ENCODE assay signal across 30 cellular contexts in the genomic region with DNA sequence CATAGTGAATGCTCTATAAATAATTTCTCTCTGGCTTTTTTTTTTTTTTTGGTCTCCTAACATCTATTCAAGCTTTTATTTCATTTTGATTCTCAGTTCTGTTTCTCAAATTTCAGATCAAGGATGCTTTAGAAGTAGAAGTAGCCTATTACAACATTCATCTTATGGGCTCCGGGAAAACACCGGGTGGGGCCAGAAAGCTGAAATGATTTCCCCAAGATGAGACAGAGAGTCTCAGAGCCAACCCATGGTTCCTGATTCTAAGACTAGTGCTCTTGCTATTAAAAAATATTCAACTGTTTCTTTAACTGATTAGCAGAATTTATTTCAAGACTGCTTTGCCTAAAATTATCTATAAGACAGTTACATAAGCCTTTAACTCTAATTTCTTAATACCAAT.
"Had no signal": no experiment of that assay in that cellular context is flagged by ENCODE, and none has a peak within 500 bp of the region (broad histone marks: within the 10 kb centered on the region; RNA-seq: fewer than 3 reads in every experiment).

No MANE protein-coding gene starts in this region.

- H3K4me1 ChIP-seq: colonic mucosa, foreskin keratinocyte, gastroesophageal sphincter, psoas muscle, testis had no signal

- DNase-seq: colonic mucosa; effector CD8-positive, alpha-beta T cell; endodermal cell; foreskin keratinocyte; heart left ventricle; kidney; mucosa of descending colon; naive thymus-derived CD8-positive, alpha-beta T cell; nephron progenitor cell; occipital lobe; ovary; posterior cingulate gyrus; psoas muscle; right cardiac atrium; spleen; stimulated activated CD8-positive, alpha-beta memory T cell treated with anti-CD3 and anti-CD28 coated beads, Interleukin-4, amount 100 ng/mL, for 48 hours; stimulated activated naive CD8-positive, alpha-beta T cell treated with anti-CD3 and anti-CD28 coated beads, Interleukin-15, Interleukin-2, amounts not matched to agents 100 U/mL and 50 U/mL, for 24 hours; substantia nigra; tibial artery had no signal

- H3K4me1 Mint-ChIP-seq: mesothelial cell of epicardium; naive thymus-derived CD8-positive, alpha-beta T cell had no signal

- H3K36me3 Mint-ChIP-seq: mesothelial cell of epicardium; naive thymus-derived CD8-positive, alpha-beta T cell; type B pancreatic cell had no signal

- H3K9me3 ChIP-seq: colonic mucosa, gastroesophageal sphincter, heart left ventricle, mucosa of descending colon, ovary, psoas muscle, spleen, testis, tibial artery had no signal

- H3K27me3 Mint-ChIP-seq: dendritic cell treated with granulocyte-macrophage colony-stimulating factor and Interleukin-4, amounts not matched to agents 40 ng/mL and 50 ng/mL, for 4 days had no signal

- H3K27me3 ChIP-seq: colonic mucosa, foreskin keratinocyte, gastroesophageal sphincter, heart left ventricle, hepatocyte, ovary, spleen, testis, tibial artery had no signal

- H3K36me3 ChIP-seq: colonic mucosa, gastroesophageal sphincter, heart left ventricle, ovary, spleen, tibial artery had no signal

- H3K4me3 ChIP-seq: colonic mucosa, gastroesophageal sphincter, heart left ventricle, hepatocyte, lung, mucosa of descending colon, ovary, psoas muscle, skin epidermis, spleen, testis, tibial artery had no signal

- H3K79me2 ChIP-seq: hepatocyte had no signal

- H3K4me2 ChIP-seq: hepatocyte had no signal

- H2AFZ ChIP-seq: hepatocyte had no signal

- ATAC-seq: esophagus mucosa; foreskin keratinocyte; gastroesophageal sphincter; heart left ventricle; left lobe of liver; mucosa of descending colon; naive thymus-derived CD8-positive, alpha-beta T cell; right cardiac atrium; stimulated activated naive CD8-positive, alpha-beta T cell treated with anti-CD3 and anti-CD28 coated beads, Interleukin-15, Interleukin-2, amounts not matched to agents 100 U/mL and 50 U/mL, for 24 hours had no signal

- H3K27ac ChIP-seq: colonic mucosa, epithelial cell of prostate, foreskin keratinocyte, gastroesophageal sphincter, heart left ventricle, hepatocyte, ovary, psoas muscle, spleen, testis, tibial artery had no signal

- H3K27ac Mint-ChIP-seq: dendritic cell treated with granulocyte-macrophage colony-stimulating factor and Interleukin-4, amounts not matched to agents 40 ng/mL and 50 ng/mL, for 4 days; endodermal cell; mesothelial cell of epicardium; naive thymus-derived CD8-positive, alpha-beta T cell; nephron progenitor cell; type B pancreatic cell had no signal

- H3K9me3 Mint-ChIP-seq: dendritic cell treated with granulocyte-macrophage colony-stimulating factor and Interleukin-4, amounts not matched to agents 40 ng/mL and 50 ng/mL, for 4 days; endodermal cell; mesothelial cell of epicardium had no signal

- H3K4me3 Mint-ChIP-seq: dendritic cell treated with granulocyte-macrophage colony-stimulating factor and Interleukin-4, amounts not matched to agents 40 ng/mL and 50 ng/mL, for 4 days; endodermal cell; mesothelial cell of epicardium; naive thymus-derived CD8-positive, alpha-beta T cell; nephron progenitor cell; type B pancreatic cell had no signal
